1 cellular context compared by ENCODE assay signal in genomic region chr10:132970641-132971438, GRCh38.
TF ChIP-seq lines count a peak whose summit lies in the region.

No MANE protein-coding gene starts in this region.

TF ChIP-seq in IMR-90, 13 proteins besides CTCF, POLR2A, EP300 and RAD21 (continued from another document):
- TF ChIP-seq ELK1 (IDR thresholded peaks at IDR 0.05; ENCODE audit: borderline replicate concordance, low read depth, low read length) (no peak), MAZ (IDR thresholded peaks at IDR 0.05; ENCODE audit: borderline replicate concordance, low read depth, low read length) (no peak), USF2 (IDR thresholded peaks at IDR 0.05; ENCODE audit: low read depth, low read length) (no peak), FOS (IDR thresholded peaks at IDR 0.05; ENCODE audit: low read depth, low read length) (no peak), CHD1 (IDR thresholded peaks at IDR 0.05; ENCODE audit: low read depth, low read length) (no peak), NFE2L2 (IDR thresholded peaks at IDR 0.05; ENCODE audit: low read depth, low read length) (no peak)
